8 cellular contexts compared by ENCODE assay signal in genomic region chr1:65253800-65254319, GRCh38. TPM values are rescaled to one million over a fixed set of nuclear protein-coding genes. Genes with fewer than 3 reads are reported as not detected.
DNase-seq lines count a peak whose midpoint lies in the region; FAIRE-seq and TF ChIP-seq lines count a peak whose summit lies in the region.

No MANE protein-coding gene starts in this region.

- H3K27ac ChIP-seq in PC-9 (no peak overlapping the region), trophoblast cell (ENCODE audit: low read depth, low read length) (peak overlapping the region; percentile 48)

- peak overlapping the region; percentile 69 for H3K4me2 ChIP-seq in PC-9
- H3K4me2 ChIP-seq in trophoblast cell (ENCODE audit: low read length) = peak overlapping the region; percentile 93

- CTCF ChIA-PET in HEK293T (lab: Yijun Ruan, JAX) = interaction anchor here (1.2 to 1.4 kb wide), 2 partner anchors 165 to 205 kb away, joined by 3 read pairs; no protein-coding TSS in a partner anchor
- CTCF ChIA-PET in PC-9 (lab: Charles Lee) = interaction anchor here (0.7 kb wide), 2 partner anchors 213 to 1857 kb away, joined by 3 to 4 read pairs; no protein-coding TSS in a partner anchor

- no CpG with 5 or more reads among the region's 15 CpGs for WGBS in trophoblast cell (ENCODE audit: extremely low coverage, insufficient coverage, insufficient read length)

- DNase-seq in GM18507 (ENCODE audit: extremely low spot score, insufficient read length, low read depth) (no peak), HEK293T (ENCODE audit: extremely low spot score) (no peak), PC-9 (no peak), erythroblast (lab: John Stamatoyannopoulos, UW) (no peak), trophoblast cell (peak; percentile 63 to 86), germinal center (ENCODE audit: low spot score) (no peak), UCSD-AML1 (lab: John Stamatoyannopoulos, UW; ENCODE audit: unreplicated experiment) (no peak)
- DNase-seq in effector CD8-positive, alpha-beta T cell (lab: John Stamatoyannopoulos, UW) = no peak

- H3K14ac ChIP-seq in trophoblast cell (ENCODE audit: low read length) = no peak overlapping the region

- FAIRE-seq in GM18507 (lab: Jason Lieb, UNC) = peak; percentile 42

- no peaks in the 10 kb centered on the region for H3K9me2 ChIP-seq in PC-9 (ENCODE audit: insufficient read depth)

- H2BK12ac ChIP-seq in trophoblast cell (ENCODE audit: low read length) = peak overlapping the region; percentile 65

- TF ChIP-seq POLR2A in erythroblast (IDR thresholded peaks at IDR 0.05; ENCODE audit: low read length) = peak; percentile 91

- H3K23ac ChIP-seq in trophoblast cell (ENCODE audit: low read length) = no peak overlapping the region

- H3F3A ChIP-seq in PC-9 (ENCODE audit: insufficient read depth, low read depth) = peaks cover 6% of the 10 kb centered on the region; the same call in 1 of the 2 replicates

- no peaks in the 10 kb centered on the region for H3K27me3 ChIP-seq in PC-9 (ENCODE audit: insufficient read depth, low read depth)
- H3K27me3 ChIP-seq in trophoblast cell (ENCODE audit: insufficient read depth, low read length) = no peaks in the 10 kb centered on the region

- no peaks in the 10 kb centered on the region for H3K9me3 ChIP-seq in PC-9 (ENCODE audit: insufficient read depth, low read depth)
- no peaks in the 10 kb centered on the region for H3K9me3 ChIP-seq in trophoblast cell (ENCODE audit: insufficient read depth, low read depth, low read length)

- H3K4ac ChIP-seq in trophoblast cell (ENCODE audit: low read depth, low read length) = peak overlapping the region; percentile 33

- BruUV-seq in PC-9 (replicated peaks; lab: Mats Ljungman, UMichigan) = no TSS peak

- POLR2A ChIA-PET in HEK293T (lab: Yijun Ruan, JAX) (interaction anchor here (0.6 to 1.7 kb wide), 8 partner anchors 9 to 166 kb away, joined by 3 to 11 read pairs (median 4); partner anchors contain the start of genes LEPR and LEPROT), PC-9 (lab: Charles Lee; ENCODE audit: unreplicated experiment) (interaction anchor here (0.5 to 1.1 kb wide), 6 partner anchors 14 to 1407 kb away, joined by 3 to 11 read pairs (median 4); partner anchors contain the start of genes DNAJC6, LEPR and LEPROT)

- H3K79me1 ChIP-seq in trophoblast cell (ENCODE audit: low read length) = peaks cover 15% of the 10 kb centered on the region

- H4K8ac ChIP-seq in trophoblast cell (ENCODE audit: low read depth, low read length) = peak overlapping the region; percentile 61

- no peak overlapping the region for H2AK5ac ChIP-seq in trophoblast cell (ENCODE audit: low read length)

- peak overlapping the region; percentile 7 for H3K9ac ChIP-seq in trophoblast cell (ENCODE audit: low read length)

- H2BK120ac ChIP-seq in trophoblast cell (ENCODE audit: insufficient read depth, low read length, poor library complexity) = peak overlapping the region; percentile 88

- peak overlapping the region; percentile 61 for H4K91ac ChIP-seq in trophoblast cell (ENCODE audit: low read depth, low read length)

- H3K4me3 ChIP-seq in PC-9 (peak overlapping the region; percentile 70), trophoblast cell (ENCODE audit: low read depth, low read length) (peak overlapping the region; percentile 96)

- H3K18ac ChIP-seq in trophoblast cell (ENCODE audit: low read length) = peak overlapping the region; percentile 80

- H4K12ac ChIP-seq in trophoblast cell (ENCODE audit: low read depth, low read length) = no peak overlapping the region

- no peaks in the 10 kb centered on the region for H4K20me1 ChIP-seq in PC-9 (ENCODE audit: insufficient read depth)

- H3K36me3 ChIP-seq in PC-9 (ENCODE audit: low read depth) (no peaks in the 10 kb centered on the region), trophoblast cell (ENCODE audit: control insufficient read depth in 1 of 2, insufficient read depth in 2 of 2, low read length in 2 of 2) (no peaks in the 10 kb centered on the region)

- peak overlapping the region; percentile 64 for H2BK5ac ChIP-seq in trophoblast cell (ENCODE audit: low read depth, low read length, poor library complexity)

- intact Hi-C loops in PC-9 (cut with micrococcal nuclease; ENCODE audit: unreplicated experiment) = loop anchor here (1.0 to 2.0 kb wide), 2 partner anchors 55 to 166 kb away; partner anchors contain the start of genes DNAJC6, LEPR and LEPROT

- H3K4me1 ChIP-seq in PC-9 (replicated peaks; ENCODE audit: insufficient read depth) = peaks cover 11% of the 10 kb centered on the region; the same call in 1 of the 2 replicates
- peaks cover 8 to 14% of the 10 kb centered on the region in 2 experiments for H3K4me1 ChIP-seq in trophoblast cell (ENCODE audit: control insufficient read depth in 1 of 2, insufficient read depth in 2 of 2, low read length in 2 of 2)

- no peak for TF ChIP-seq CTCF in PC-9 (conservative IDR thresholded peaks at IDR 0.05)

- peak overlapping the region; percentile 85 for H2AFZ ChIP-seq in PC-9
- peak overlapping the region; percentile 35 for H2AFZ ChIP-seq in trophoblast cell (ENCODE audit: insufficient read depth, low read length, poor library complexity)

- H3K79me2 ChIP-seq in PC-9 (ENCODE audit: low read depth) (no peaks in the 10 kb centered on the region), trophoblast cell (ENCODE audit: control insufficient read depth, insufficient read depth, low read length, poor library complexity) (peaks cover 14% of the 10 kb centered on the region)

TF ChIP-seq in HEK293T, 16 proteins besides CTCF, POLR2A, EP300 and RAD21:
- peak; percentile 54; the same call in 1 of the 2 replicates for TF ChIP-seq L3MBTL2 (conservative IDR thresholded peaks at IDR 0.05)
- TF ChIP-seq FOXK2 (IDR thresholded peaks at IDR 0.05) = no peak
- TF ChIP-seq LEF1 (IDR thresholded peaks at IDR 0.05; ENCODE audit: borderline replicate concordance) = no peak

RNA-seq across cellular contexts. Expression of gene DNAJC6, which starts 55.5 kb away (rescaled TPM):
- 11.2 and 15.6 TPM in 2 replicates for total RNA-seq in PC-9 (2021)
- polyA plus RNA-seq in trophoblast cell (2013) = 14.7 TPM in 2 replicates

Comparison
In these comparisons a context has a peak if more than half of its experiments do, and no peak if none do; other contexts are left out.
1. DNase-seq: peak in trophoblast cell (2 of 2); none in GM18507 (single experiment), HEK293T (single experiment), PC-9 (0 of 2), erythroblast (0 of 2), germinal center (single experiment), effector CD8-positive, alpha-beta T cell (single experiment) and UCSD-AML1 (single experiment).